ENCODE assay signal across 9 cellular contexts in genomic region chr2:71742953-71743601, GRCh38.
DNase-seq lines count a peak whose midpoint lies in the region; ATAC-seq and TF ChIP-seq lines count a peak whose summit lies in the region.
"Had no signal": no experiment of that assay in that cellular context is flagged by ENCODE, and none has a peak within 500 bp of the region (broad histone marks: within the 10 kb centered on the region; RNA-seq: fewer than 3 reads in every experiment).

No MANE protein-coding gene starts in this region.

- H3K4me3 Mint-ChIP-seq in activated CD4-positive, alpha-beta memory T cell treated with anti-CD3 and anti-CD28 coated beads for 36 hours: no peak overlapping the region
- H3K4me3 Mint-ChIP-seq: brain had no signal

- intact Hi-C loops in activated CD4-positive, alpha-beta memory T cell treated with anti-CD3 and anti-CD28 coated beads for 36 hours (cut with micrococcal nuclease): no loop called here

- POLR2A ChIA-PET in HEK293T (lab: Yijun Ruan, JAX): no interaction called here
- POLR2A ChIA-PET in activated CD4-positive, alpha-beta memory T cell treated with anti-CD3 and anti-CD28 coated beads for 36 hours (lab: Charles Lee): no interaction called here

- ATAC-seq in HG03097 (IDR thresholded peaks at IDR 0.05; ENCODE audit: low FRiP score, unreplicated experiment) (no peak), GM21360 (IDR thresholded peaks at IDR 0.05; ENCODE audit: unreplicated experiment) (no peak)

- DNase-seq in HEK293T (ENCODE audit: extremely low spot score) (peak; percentile 20), amniotic stem cell (lab: John Stamatoyannopoulos, UW) (peak; percentile 74), inferior parietal cortex (ENCODE audit: extremely low spot score) (peak; percentile 64), stromal cell of bone marrow (ENCODE audit: low read depth) (peak; percentile 89), NCI-H2171 (lab: John Stamatoyannopoulos, UW) (no peak)
- DNase-seq in activated CD4-positive, alpha-beta memory T cell treated with anti-CD3 and anti-CD28 coated beads for 36 hours: no peak

- H3K4me1 Mint-ChIP-seq in activated CD4-positive, alpha-beta memory T cell treated with anti-CD3 and anti-CD28 coated beads for 36 hours (ENCODE audit: low read depth): no peaks in the 10 kb centered on the region

- CTCF ChIA-PET in HEK293T (lab: Yijun Ruan, JAX): no interaction called here
- CTCF ChIA-PET in activated CD4-positive, alpha-beta memory T cell treated with anti-CD3 and anti-CD28 coated beads for 36 hours (lab: Charles Lee): no interaction called here

- peaks cover 14% of the 10 kb centered on the region for H3K9me3 Mint-ChIP-seq in activated CD4-positive, alpha-beta memory T cell treated with anti-CD3 and anti-CD28 coated beads for 36 hours

- H3K36me3 Mint-ChIP-seq in activated CD4-positive, alpha-beta memory T cell treated with anti-CD3 and anti-CD28 coated beads for 36 hours: no peaks in the 10 kb centered on the region
- H3K36me3 Mint-ChIP-seq: brain had no signal

- no peak overlapping the region for H3K27ac Mint-ChIP-seq in activated CD4-positive, alpha-beta memory T cell treated with anti-CD3 and anti-CD28 coated beads for 36 hours

- peaks cover 2% of the 10 kb centered on the region for H3K27me3 Mint-ChIP-seq in activated CD4-positive, alpha-beta memory T cell treated with anti-CD3 and anti-CD28 coated beads for 36 hours

TF ChIP-seq in HEK293T, 16 proteins besides CTCF, POLR2A, EP300 and RAD21:
- peak; percentile 48 for TF ChIP-seq PKNOX1 (IDR thresholded peaks at IDR 0.05)
- TF ChIP-seq FOXK2 (IDR thresholded peaks at IDR 0.05): no peak

Comparison
In these comparisons a context has a peak if more than half of its experiments do, and no peak if none do; other contexts are left out.
1. DNase-seq: peak in HEK293T (single experiment), amniotic stem cell (single experiment), inferior parietal cortex (single experiment) and stromal cell of bone marrow (single experiment); none in NCI-H2171 (single experiment) and activated CD4-positive, alpha-beta memory T cell treated with anti-CD3 and anti-CD28 coated beads for 36 hours (single experiment).